ENCODE assay signal across 8 cellular contexts in the genomic region with DNA sequence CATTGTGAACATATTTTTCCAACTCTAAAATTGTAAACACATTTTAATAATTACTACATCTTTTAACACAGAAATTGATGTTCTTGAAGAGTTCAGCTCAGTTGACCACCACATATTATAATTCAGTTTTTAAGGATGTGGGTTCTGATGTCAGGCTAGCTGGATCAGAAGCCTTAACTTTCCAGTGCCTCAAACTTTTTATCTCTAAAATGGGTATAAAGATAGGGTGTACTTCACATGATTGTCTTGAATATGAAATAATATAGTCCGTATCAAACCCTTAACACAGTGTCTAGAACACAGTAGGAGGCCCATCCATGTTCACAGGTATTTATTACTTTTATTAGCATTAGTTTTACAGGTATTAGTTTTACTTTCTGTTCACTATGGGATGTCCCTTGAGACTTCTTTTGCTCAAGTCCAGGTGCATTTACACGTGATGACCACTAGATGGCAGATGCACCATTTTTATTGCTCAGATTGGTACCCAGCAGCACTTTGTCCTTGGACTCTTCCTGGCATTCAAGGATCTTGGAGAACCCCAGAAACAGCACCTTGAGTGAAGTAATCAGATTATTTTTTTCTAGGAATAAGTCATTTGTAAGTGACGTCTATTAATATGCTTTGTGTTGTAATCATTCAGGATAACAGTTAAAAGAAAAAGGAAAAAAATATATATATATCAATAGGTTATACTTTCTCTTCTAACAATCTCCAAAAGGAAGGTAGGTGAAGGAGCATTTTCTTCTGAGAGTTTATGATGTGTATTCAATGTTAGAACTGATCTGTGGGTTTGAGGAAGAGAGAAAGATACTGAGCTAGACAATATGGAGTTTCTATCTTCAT.
DNase-seq lines count a peak whose midpoint lies in the region; ATAC-seq and TF ChIP-seq lines count a peak whose summit lies in the region.

No MANE protein-coding gene starts in this region.

- H3K9me3 Mint-ChIP-seq in CD4-positive, CD25-positive, alpha-beta regulatory T cell = peaks cover 0 to 1% (median 0%) of the 10 kb centered on the region in 7 donors

- no peak overlapping the region for H3K27ac ChIP-seq in CD4-positive, CD25-positive, alpha-beta regulatory T cell (ENCODE audit: insufficient read depth, low read length, poor library complexity, severe bottlenecking)
- H3K27ac ChIP-seq in VCaP = no peak overlapping the region

- peak; percentile 62 to 66 for ATAC-seq in CD4-positive, CD25-positive, alpha-beta regulatory T cell (ENCODE audit: low read depth in 2 of 2)
- ATAC-seq in GM18519 (IDR thresholded peaks at IDR 0.05; ENCODE audit: low FRiP score, unreplicated experiment) = peak; percentile 90
- peak; percentile 82 for ATAC-seq in HG02870 (IDR thresholded peaks at IDR 0.05; ENCODE audit: unreplicated experiment)

- peak; percentile 92 for TF ChIP-seq CTCF in VCaP (conservative IDR thresholded peaks at IDR 0.05)

- peak in 2 of 3 donors; percentile 29 to 50 for DNase-seq in CD4-positive, CD25-positive, alpha-beta regulatory T cell
- DNase-seq in NCI-H146 (lab: John Stamatoyannopoulos, UW) (peak; percentile 58), glomerular endothelial cell (ENCODE audit: extremely low read depth, low read depth, low spot score) (peak; percentile 23), pulmonary artery endothelial cell (ENCODE audit: low read depth, low spot score) (peak; percentile 22)
- DNase-seq in activated naive CD4-positive, alpha-beta T cell treated with Interleukin-2 at 50 U/mL for 16 hours = no peak

- no peaks in the 10 kb centered on the region for H3K4me1 ChIP-seq in CD4-positive, CD25-positive, alpha-beta regulatory T cell (ENCODE audit: control insufficient read depth, insufficient read depth, low read length, poor library complexity, severe bottlenecking)

- H3K27me3 ChIP-seq in CD4-positive, CD25-positive, alpha-beta regulatory T cell (ENCODE audit: control insufficient read depth, insufficient read depth, low read length) = no peaks in the 10 kb centered on the region

- no peaks in the 10 kb centered on the region for H3K36me3 Mint-ChIP-seq in CD4-positive, CD25-positive, alpha-beta regulatory T cell

- H3K27ac Mint-ChIP-seq in CD4-positive, CD25-positive, alpha-beta regulatory T cell = no peak overlapping the region

- no peaks in the 10 kb centered on the region for H3K36me3 ChIP-seq in CD4-positive, CD25-positive, alpha-beta regulatory T cell (ENCODE audit: control insufficient read depth, insufficient read depth, low read length)

- H3K9me3 ChIP-seq in CD4-positive, CD25-positive, alpha-beta regulatory T cell (ENCODE audit: control insufficient read depth in 2 of 2, low read length in 2 of 2) = no peaks in the 10 kb centered on the region

- no peaks in the 10 kb centered on the region for H3K4me1 Mint-ChIP-seq in CD4-positive, CD25-positive, alpha-beta regulatory T cell

- H3K4me3 Mint-ChIP-seq in CD4-positive, CD25-positive, alpha-beta regulatory T cell = no peak overlapping the region

- H3K4me3 ChIP-seq in CD4-positive, CD25-positive, alpha-beta regulatory T cell (ENCODE audit: low read depth, low read length) = no peak overlapping the region

- no peaks in the 10 kb centered on the region for H3K27me3 Mint-ChIP-seq in CD4-positive, CD25-positive, alpha-beta regulatory T cell
